Comparison of ENCODE assay signal across 32 cellular contexts in genomic region chr2:27281442-27281841, GRCh38. TPM values are rescaled to one million over a fixed set of nuclear protein-coding genes. Genes with fewer than 3 reads are reported as not detected.
DNase-seq lines count a peak whose midpoint lies in the region; ATAC-seq, FAIRE-seq and TF ChIP-seq lines count a peak whose summit lies in the region.
"Had no signal": no experiment of that assay in that cellular context is flagged by ENCODE, and none has a peak within 500 bp of the region (broad histone marks: within the 10 kb centered on the region; RNA-seq: fewer than 3 reads in every experiment).

No MANE protein-coding gene starts in this region.

- 42% methylated on average over 3 of the region's 3 CpGs for WGBS in HepG2 (ENCODE audit: low lambda C conversion rate)

- TF ChIP-seq EP300 in HepG2 (IDR thresholded peaks at IDR 0.05; ENCODE audit: low read depth in 2 of 2, low read length in 2 of 2) = no peak
- TF ChIP-seq EP300 in HepG2 (CRISPR knock-in tag; IDR thresholded peaks at IDR 0.05; ENCODE audit: borderline replicate concordance) = no peak

- no peak for DNase-seq in Right ventricle myocardium inferior (ENCODE audit: missing footprints)
- DNase-seq in left cardiac atrium = no peak
- DNase-seq in left ventricle myocardium superior = no peak
- no peak for DNase-seq in HepG2 (ENCODE audit: low spot score)
- DNase-seq in stimulated activated CD4-positive, alpha-beta T cell treated with anti-CD3 and anti-CD28 coated beads, Interleukin-4, amount 100 ng/mL, for 1 hour = no peak
- DNase-seq: activated CD8-positive, alpha-beta memory T cell treated with anti-CD3 and anti-CD28 coated beads, Interleukin-2, amount 10 ng/mL, durations not matched to agents 7 days and 5 days; activated gamma-delta T cell; activated naive CD8-positive, alpha-beta T cell treated with anti-CD3 and anti-CD28 coated beads, Interleukin-2, amount 10 ng/mL, durations not matched to agents 7 days and 5 days; activated T-cell treated with anti-CD3 and anti-CD28 coated beads, Interleukin-2, amount 50 U/mL, for 4 hours; Caco-2; colonic mucosa; DMS53; effector CD8-positive, alpha-beta T cell; left lung; MV-4-11; naive thymus-derived CD4-positive, alpha-beta T cell; NCI-H1436; NCI-H2081; NCI-H526 treated with DMSO at 0.1 percent for 48 hours; NK-92 treated with Interleukin-12 subunit alpha and Interleukin-12 subunit beta, amount 100 ng/mL, for 24 hours; nucleus accumbens; stimulated activated naive B cell treated with anti-CD40 and anti-IgM and Interleukin-4, amounts not matched to agents 10 μg/mL and 1 μg/mL and 100 μg/mL, for 72 hours; substantia nigra had no signal

- intact Hi-C loops in Right ventricle myocardium inferior (cut with DNase I) = loop anchor here (2.0 to 5.0 kb wide), 2 partner anchors 17 to 184 kb away; no protein-coding TSS in a partner anchor
- intact Hi-C loops in left cardiac atrium (cut with DNase I) = loop anchor here in 1 of 2 donors (10.0 kb wide), 1 partner anchor 187 kb away; no protein-coding TSS in a partner anchor
- intact Hi-C loops in left ventricle myocardium superior (cut with micrococcal nuclease) = loop anchor here (10.0 kb wide), 1 partner anchor 187 kb away; no protein-coding TSS in a partner anchor
- intact Hi-C loops in HepG2 (cut with micrococcal nuclease; ENCODE audit: unreplicated experiment) = loop anchor here (2.0 kb wide), 1 partner anchor 17 kb away; no protein-coding TSS in a partner anchor

- CTCF ChIA-PET in HepG2 (lab: Yijun Ruan, JAX; ENCODE audit: low intra/inter-chr PET ratio, low total read pairs) = no interaction called here

- peaks cover 36% of the 10 kb centered on the region for H3K4me1 ChIP-seq in HepG2 (ENCODE audit: insufficient read depth, low read length)
- H3K4me1 ChIP-seq: ascending aorta, colonic mucosa had no signal

- in situ Hi-C loops in HepG2 (cut with HindIII; ENCODE audit: extremely low pct_ligation_motif_present, low pct_unique_long_range_greater_than_20kb) = loop anchor here (5.0 to 10.0 kb wide), 2 partner anchors 184 to 317 kb away; no protein-coding TSS in a partner anchor

- no peak for TF ChIP-seq RAD21 in HepG2 (CRISPR knock-in tag; IDR thresholded peaks at IDR 0.05)

- no peak for TF ChIP-seq CTCF in HepG2 (CRISPR knock-in tag; IDR thresholded peaks at IDR 0.05)

- TF ChIP-seq POLR2A in HepG2 (IDR thresholded peaks at IDR 0.05; ENCODE audit: insufficient read depth in 1 of 2, low read depth in 2 of 2, low read length in 2 of 2) = no peak

- H3K27me3 ChIP-seq in HepG2 (ENCODE audit: control insufficient read depth in 1 of 2, insufficient read depth in 2 of 2, low read length in 2 of 2) = peaks cover 0 to 21% of the 10 kb centered on the region in 2 experiments; a peak in 4 of 5 replicates
- H3K27me3 ChIP-seq: ascending aorta, colonic mucosa had no signal

- H2AFZ ChIP-seq in HepG2 (ENCODE audit: low read length) = no peak overlapping the region

- POLR2A ChIA-PET in HepG2 (lab: Yijun Ruan, JAX) = interaction anchor here (1.3 to 1.6 kb wide), 3 partner anchors 16 to 187 kb away, joined by 3 read pairs; partner anchors contain the start of gene MPV17

- no peak overlapping the region for H3K4me3 ChIP-seq in HepG2 (replicated peaks in 1 of 3; ENCODE audit: insufficient read depth in 1 of 3, low read depth in 2 of 3, low read length in 3 of 3)
- H3K4me3 ChIP-seq: ascending aorta, colonic mucosa, left lung, skin epidermis had no signal

- no peaks in the 10 kb centered on the region for H3K79me2 ChIP-seq in HepG2 (ENCODE audit: insufficient read depth, low read length)

- no peaks in the 10 kb centered on the region for H3K9me3 ChIP-seq in HepG2 (ENCODE audit: low read length)
- H3K9me3 ChIP-seq: ascending aorta, Caco-2, colonic mucosa, left lung had no signal

- H4K20me1 ChIP-seq in HepG2 (ENCODE audit: insufficient read depth, low read length) = no peaks in the 10 kb centered on the region

- H3K4me2 ChIP-seq in HepG2 (ENCODE audit: low read depth, low read length) = no peak overlapping the region

- FAIRE-seq in HepG2 (lab: Jason Lieb, UNC) = no peak
- FAIRE-seq: GM12892 had no signal

- no peaks in the 10 kb centered on the region for H3K36me3 ChIP-seq in HepG2 (replicated peaks in 1 of 2; ENCODE audit: control insufficient read depth in 1 of 2, insufficient read depth in 2 of 2, low read length in 2 of 2)
- H3K36me3 ChIP-seq: ascending aorta, colonic mucosa, left lung had no signal

- BruUV-seq in HepG2 (replicated peaks; lab: Mats Ljungman, UMichigan) = no TSS peak

- no peak overlapping the region for H3K9ac ChIP-seq in HepG2 (ENCODE audit: insufficient read depth, low read depth, low read length)

- peak; percentile 29 for ATAC-seq in Right ventricle myocardium inferior
- ATAC-seq in left cardiac atrium = no peak
- ATAC-seq in left ventricle myocardium superior = peak; percentile 52
- ATAC-seq in GM18520 (IDR thresholded peaks at IDR 0.05; ENCODE audit: unreplicated experiment) = no peak
- no peak for ATAC-seq in HepG2
- ATAC-seq: activated CD8-positive, alpha-beta memory T cell treated with anti-CD3 and anti-CD28 coated beads, Interleukin-2, amount 10 ng/mL, durations not matched to agents 7 days and 5 days; activated T-cell treated with anti-CD3 and anti-CD28 coated beads, Interleukin-2, amount 50 U/mL, for 4 hours; left lung; naive thymus-derived CD4-positive, alpha-beta T cell; stimulated activated naive B cell treated with anti-CD40 and anti-IgM and Interleukin-4, amounts not matched to agents 10 μg/mL and 1 μg/mL and 100 μg/mL, for 72 hours had no signal

- H3K27ac ChIP-seq in HepG2 (ENCODE audit: extremely low read length, insufficient read depth, low read length) = no peak overlapping the region
- H3K27ac ChIP-seq: 22Rv1, ascending aorta, C4-2B, colonic mucosa, epithelial cell of prostate, left lung, skin epidermis had no signal

RNA-seq across cellular contexts. Expression of gene TRIM54, which starts 0.8 kb away (rescaled TPM):
- total RNA-seq in Right ventricle myocardium inferior (282 TPM), left cardiac atrium (100 to 1,000 TPM in 1 of 2 donors, 10 to 100 TPM in 1; 92.1 to 105 TPM), left ventricle myocardium superior (291 TPM), HepG2 (2016; rRNA removed; fragmentation: Illumina TruSeq; extraction: Trizol) (0.07 TPM in 1 of 2 replicates, not detected in the other)
- not detected in 2 replicates for total RNA-seq in HepG2 (2016; cell fraction: cytosol; rRNA removed; fragmentation: Illumina TruSeq; extraction: Trizol; ENCODE audit: low read depth)
- total RNA-seq in HepG2 (2016; cell fraction: insoluble cytoplasmic fraction; rRNA removed; fragmentation: Illumina TruSeq; extraction: Trizol) = 0.12 and 0.19 TPM in 2 replicates
- 0.07 TPM in 1 of 2 replicates, not detected in the other for total RNA-seq in HepG2 (2016; cell fraction: membrane; rRNA removed; fragmentation: Illumina TruSeq; extraction: Trizol)
- 0.65 TPM in 1 of 2 replicates, not detected in the other for total RNA-seq in HepG2 (2016; cell fraction: nucleus; rRNA removed; fragmentation: Illumina TruSeq; extraction: Trizol)
- 0.13 and 0.14 TPM in 2 replicates for polyA plus RNA-seq in HepG2 (2011; rRNA removed)
- polyA plus RNA-seq in HepG2 (2011; cell fraction: cytosol; rRNA removed) = 0.12 and 0.23 TPM in 2 replicates
- 0.37 and 0.42 TPM in 2 replicates for polyA plus RNA-seq in HepG2 (2011; cell fraction: nucleus; rRNA removed)
- polyA plus RNA-seq in HepG2 (2012) = 0.09 and 0.24 TPM in 2 replicates
- not detected in 2 replicates for polyA plus RNA-seq in HepG2 (2016; cell fraction: cytosol; fragmentation: Illumina TruSeq; extraction: Trizol; ENCODE audit: low read depth)
- polyA plus RNA-seq in HepG2 (2016; cell fraction: insoluble cytoplasmic fraction; fragmentation: Illumina TruSeq; extraction: Trizol; ENCODE audit: low read depth) = 0.20 TPM in 1 of 2 replicates, not detected in the other
- polyA plus RNA-seq in HepG2 (2016; cell fraction: membrane; fragmentation: Illumina TruSeq; extraction: Trizol; ENCODE audit: low read depth) = not detected in 2 replicates
- polyA plus RNA-seq in HepG2 (2016; cell fraction: nucleus; fragmentation: Illumina TruSeq; extraction: Trizol; ENCODE audit: insufficient read depth, low read depth) = 0.52 TPM in 1 of 2 replicates, not detected in the other
- 1.4 TPM in 1 of 2 replicates, not detected in the other for polyA minus RNA-seq in HepG2 (2011; rRNA and poly(A)+ RNA removed; ENCODE audit: low replicate concordance)
- polyA minus RNA-seq in HepG2 (2011; cell fraction: cytosol; rRNA and poly(A)+ RNA removed) = not detected in 2 replicates
- not detected in 2 replicates for polyA minus RNA-seq in HepG2 (2011; cell fraction: nucleus; rRNA and poly(A)+ RNA removed)
- total RNA-seq: ascending aorta; naive thymus-derived CD4-positive, alpha-beta T cell had no signal
- polyA plus RNA-seq: IgD-negative memory B cell; naive thymus-derived CD4-positive, alpha-beta T cell had no signal

RNA-seq across cellular contexts. Expression of gene DNAJC5G, which starts 6.2 kb away (rescaled TPM):
- 1.9 TPM for total RNA-seq in Right ventricle myocardium inferior
- total RNA-seq in left cardiac atrium = under 1 TPM; 0.41 to 0.71 TPM
- total RNA-seq in left ventricle myocardium superior = 2.1 TPM
- total RNA-seq in HepG2 (2016; rRNA removed; fragmentation: Illumina TruSeq; extraction: Trizol) = not detected in 2 replicates
- total RNA-seq in HepG2 (2016; cell fraction: cytosol; rRNA removed; fragmentation: Illumina TruSeq; extraction: Trizol; ENCODE audit: low read depth) = not detected in 2 replicates
- not detected in 2 replicates for total RNA-seq in HepG2 (2016; cell fraction: insoluble cytoplasmic fraction; rRNA removed; fragmentation: Illumina TruSeq; extraction: Trizol)
- total RNA-seq in HepG2 (2016; cell fraction: membrane; rRNA removed; fragmentation: Illumina TruSeq; extraction: Trizol) = not detected in 2 replicates
- not detected in 2 replicates for total RNA-seq in HepG2 (2016; cell fraction: nucleus; rRNA removed; fragmentation: Illumina TruSeq; extraction: Trizol)
- 0.05 and 0.07 TPM in 2 replicates for polyA plus RNA-seq in HepG2 (2011; rRNA removed)
- not detected in 2 replicates for polyA plus RNA-seq in HepG2 (2011; cell fraction: cytosol; rRNA removed)
- polyA plus RNA-seq in HepG2 (2011; cell fraction: nucleus; rRNA removed) = 0.24 and 0.43 TPM in 2 replicates
- polyA plus RNA-seq in HepG2 (2012) = 0.17 TPM in 1 of 2 replicates, not detected in the other
- not detected in 2 replicates for polyA plus RNA-seq in HepG2 (2016; cell fraction: cytosol; fragmentation: Illumina TruSeq; extraction: Trizol; ENCODE audit: low read depth)
- not detected in 2 replicates for polyA plus RNA-seq in HepG2 (2016; cell fraction: insoluble cytoplasmic fraction; fragmentation: Illumina TruSeq; extraction: Trizol; ENCODE audit: low read depth)
- polyA plus RNA-seq in HepG2 (2016; cell fraction: membrane; fragmentation: Illumina TruSeq; extraction: Trizol; ENCODE audit: low read depth) = not detected in 2 replicates
- not detected in 2 replicates for polyA plus RNA-seq in HepG2 (2016; cell fraction: nucleus; fragmentation: Illumina TruSeq; extraction: Trizol; ENCODE audit: insufficient read depth, low read depth)
- not detected in 2 replicates for polyA minus RNA-seq in HepG2 (2011; rRNA and poly(A)+ RNA removed; ENCODE audit: low replicate concordance)
- polyA minus RNA-seq in HepG2 (2011; cell fraction: cytosol; rRNA and poly(A)+ RNA removed) = not detected in 2 replicates
- polyA minus RNA-seq in HepG2 (2011; cell fraction: nucleus; rRNA and poly(A)+ RNA removed) = not detected in 2 replicates
- total RNA-seq: activated CD8-positive, alpha-beta memory T cell treated with anti-CD3 and anti-CD28 coated beads, Interleukin-2, amount 10 ng/mL, durations not matched to agents 7 days and 5 days; activated naive CD8-positive, alpha-beta T cell treated with anti-CD3 and anti-CD28 coated beads, Interleukin-2, amount 10 ng/mL, durations not matched to agents 7 days and 5 days; activated T-cell treated with anti-CD3 and anti-CD28 coated beads, Interleukin-2, amount 50 U/mL, for 4 hours; ascending aorta; colonic mucosa; left lung; naive thymus-derived CD4-positive, alpha-beta T cell; PC-3 had no signal
- polyA plus RNA-seq: IgD-negative memory B cell; naive thymus-derived CD4-positive, alpha-beta T cell had no signal

RNA-seq across cellular contexts. Expression of gene SLC30A3, which starts 18.6 kb away (rescaled TPM):
- total RNA-seq in Right ventricle myocardium inferior (10.1 TPM), left cardiac atrium (1 to 10 TPM; 4.8 to 5.7 TPM), left ventricle myocardium superior (9.4 TPM), HepG2 (2016; rRNA removed; fragmentation: Illumina TruSeq; extraction: Trizol) (0.38 TPM in 1 of 2 replicates, not detected in the other)
- 0.20 and 0.26 TPM in 2 replicates for total RNA-seq in HepG2 (2016; cell fraction: cytosol; rRNA removed; fragmentation: Illumina TruSeq; extraction: Trizol; ENCODE audit: low read depth)
- 0.15 TPM in 1 of 2 replicates, not detected in the other for total RNA-seq in HepG2 (2016; cell fraction: insoluble cytoplasmic fraction; rRNA removed; fragmentation: Illumina TruSeq; extraction: Trizol)
- total RNA-seq in HepG2 (2016; cell fraction: membrane; rRNA removed; fragmentation: Illumina TruSeq; extraction: Trizol) = 0.07 and 0.43 TPM in 2 replicates
- total RNA-seq in HepG2 (2016; cell fraction: nucleus; rRNA removed; fragmentation: Illumina TruSeq; extraction: Trizol) = 0.25 and 0.37 TPM in 2 replicates
- polyA plus RNA-seq in HepG2 (2011; rRNA removed) = 0.79 and 1.0 TPM in 2 replicates
- 0.54 and 0.83 TPM in 2 replicates for polyA plus RNA-seq in HepG2 (2011; cell fraction: cytosol; rRNA removed)
- 5.5 and 6.9 TPM in 2 replicates for polyA plus RNA-seq in HepG2 (2011; cell fraction: nucleus; rRNA removed)
- 1.1 and 1.2 TPM in 2 replicates for polyA plus RNA-seq in HepG2 (2012)
- polyA plus RNA-seq in HepG2 (2016; cell fraction: cytosol; fragmentation: Illumina TruSeq; extraction: Trizol; ENCODE audit: low read depth) = 0.17 and 0.28 TPM in 2 replicates
- 0.23 TPM in 1 of 2 replicates, not detected in the other for polyA plus RNA-seq in HepG2 (2016; cell fraction: insoluble cytoplasmic fraction; fragmentation: Illumina TruSeq; extraction: Trizol; ENCODE audit: low read depth)
- polyA plus RNA-seq in HepG2 (2016; cell fraction: membrane; fragmentation: Illumina TruSeq; extraction: Trizol; ENCODE audit: low read depth) = 0.19 and 0.29 TPM in 2 replicates
- 0.96 and 1.8 TPM in 2 replicates for polyA plus RNA-seq in HepG2 (2016; cell fraction: nucleus; fragmentation: Illumina TruSeq; extraction: Trizol; ENCODE audit: insufficient read depth, low read depth)
- 1.8 and 2.7 TPM in 2 replicates for polyA minus RNA-seq in HepG2 (2011; rRNA and poly(A)+ RNA removed; ENCODE audit: low replicate concordance)
- polyA minus RNA-seq in HepG2 (2011; cell fraction: cytosol; rRNA and poly(A)+ RNA removed) = 0.59 and 0.79 TPM in 2 replicates
- 0.50 and 1.3 TPM in 2 replicates for polyA minus RNA-seq in HepG2 (2011; cell fraction: nucleus; rRNA and poly(A)+ RNA removed)
- total RNA-seq: colonic mucosa had no signal
- polyA plus RNA-seq: IgD-negative memory B cell had no signal

RNA-seq across cellular contexts. Expression of gene UCN, which starts 26.8 kb away (rescaled TPM):
- total RNA-seq in Right ventricle myocardium inferior = 0.84 TPM
- 1 to 10 TPM; 1.2 to 1.6 TPM for total RNA-seq in left cardiac atrium
- total RNA-seq in left ventricle myocardium superior = 0.55 TPM
- 0.36 and 1.2 TPM in 2 replicates for total RNA-seq in HepG2 (2016; rRNA removed; fragmentation: Illumina TruSeq; extraction: Trizol)
- total RNA-seq in HepG2 (2016; cell fraction: cytosol; rRNA removed; fragmentation: Illumina TruSeq; extraction: Trizol; ENCODE audit: low read depth) = not detected in 2 replicates
- total RNA-seq in HepG2 (2016; cell fraction: insoluble cytoplasmic fraction; rRNA removed; fragmentation: Illumina TruSeq; extraction: Trizol) = 0.25 and 0.54 TPM in 2 replicates
- total RNA-seq in HepG2 (2016; cell fraction: membrane; rRNA removed; fragmentation: Illumina TruSeq; extraction: Trizol) = 0.24 and 0.25 TPM in 2 replicates
- total RNA-seq in HepG2 (2016; cell fraction: nucleus; rRNA removed; fragmentation: Illumina TruSeq; extraction: Trizol) = 0.53 and 1.4 TPM in 2 replicates
- polyA plus RNA-seq in HepG2 (2011; rRNA removed) = 2.3 and 2.6 TPM in 2 replicates
- polyA plus RNA-seq in HepG2 (2011; cell fraction: cytosol; rRNA removed) = 1.3 and 2.9 TPM in 2 replicates
- 22.6 and 33.5 TPM in 2 replicates for polyA plus RNA-seq in HepG2 (2011; cell fraction: nucleus; rRNA removed)
- polyA plus RNA-seq in HepG2 (2012) = 1.8 TPM in 2 replicates
- polyA plus RNA-seq in HepG2 (2016; cell fraction: cytosol; fragmentation: Illumina TruSeq; extraction: Trizol; ENCODE audit: low read depth) = 0.14 TPM in 1 of 2 replicates, not detected in the other
- polyA plus RNA-seq in HepG2 (2016; cell fraction: insoluble cytoplasmic fraction; fragmentation: Illumina TruSeq; extraction: Trizol; ENCODE audit: low read depth) = 0.46 TPM in 1 of 2 replicates, not detected in the other
- polyA plus RNA-seq in HepG2 (2016; cell fraction: membrane; fragmentation: Illumina TruSeq; extraction: Trizol; ENCODE audit: low read depth) = 0.25 TPM in 1 of 2 replicates, not detected in the other
- 2.6 and 2.7 TPM in 2 replicates for polyA plus RNA-seq in HepG2 (2016; cell fraction: nucleus; fragmentation: Illumina TruSeq; extraction: Trizol; ENCODE audit: insufficient read depth, low read depth)
- 0.54 and 2.7 TPM in 2 replicates for polyA minus RNA-seq in HepG2 (2011; rRNA and poly(A)+ RNA removed; ENCODE audit: low replicate concordance)
- not detected in 2 replicates for polyA minus RNA-seq in HepG2 (2011; cell fraction: cytosol; rRNA and poly(A)+ RNA removed)
- 1.7 and 2.1 TPM in 2 replicates for polyA minus RNA-seq in HepG2 (2011; cell fraction: nucleus; rRNA and poly(A)+ RNA removed)
- total RNA-seq: ascending aorta, Caco-2 had no signal

RNA-seq across cellular contexts. Expression of gene MPV17, which starts 41.5 kb away (rescaled TPM):
- total RNA-seq in Right ventricle myocardium inferior = 48.0 TPM
- total RNA-seq in left cardiac atrium = 10 to 100 TPM; 52.7 to 60.9 TPM
- total RNA-seq in left ventricle myocardium superior = 47.2 TPM
- 37.0 and 48.9 TPM in 2 replicates for total RNA-seq in HepG2 (2016; rRNA removed; fragmentation: Illumina TruSeq; extraction: Trizol)
- total RNA-seq in HepG2 (2016; cell fraction: cytosol; rRNA removed; fragmentation: Illumina TruSeq; extraction: Trizol; ENCODE audit: low read depth) = 20.8 and 25.9 TPM in 2 replicates
- 42.7 and 51.6 TPM in 2 replicates for total RNA-seq in HepG2 (2016; cell fraction: insoluble cytoplasmic fraction; rRNA removed; fragmentation: Illumina TruSeq; extraction: Trizol)
- total RNA-seq in HepG2 (2016; cell fraction: membrane; rRNA removed; fragmentation: Illumina TruSeq; extraction: Trizol) = 26.7 and 29.9 TPM in 2 replicates
- total RNA-seq in HepG2 (2016; cell fraction: nucleus; rRNA removed; fragmentation: Illumina TruSeq; extraction: Trizol) = 42.0 and 44.6 TPM in 2 replicates
- polyA plus RNA-seq in HepG2 (2011; rRNA removed) = 119 and 129 TPM in 2 replicates
- 118 and 122 TPM in 2 replicates for polyA plus RNA-seq in HepG2 (2011; cell fraction: cytosol; rRNA removed)
- polyA plus RNA-seq in HepG2 (2011; cell fraction: nucleus; rRNA removed) = 242 and 245 TPM in 2 replicates
- polyA plus RNA-seq in HepG2 (2012) = 63.5 and 90.0 TPM in 2 replicates
- 24.1 and 27.7 TPM in 2 replicates for polyA plus RNA-seq in HepG2 (2016; cell fraction: cytosol; fragmentation: Illumina TruSeq; extraction: Trizol; ENCODE audit: low read depth)
- polyA plus RNA-seq in HepG2 (2016; cell fraction: insoluble cytoplasmic fraction; fragmentation: Illumina TruSeq; extraction: Trizol; ENCODE audit: low read depth) = 63.3 and 64.7 TPM in 2 replicates
- polyA plus RNA-seq in HepG2 (2016; cell fraction: membrane; fragmentation: Illumina TruSeq; extraction: Trizol; ENCODE audit: low read depth) = 36.5 and 39.6 TPM in 2 replicates
- 101 and 104 TPM in 2 replicates for polyA plus RNA-seq in HepG2 (2016; cell fraction: nucleus; fragmentation: Illumina TruSeq; extraction: Trizol; ENCODE audit: insufficient read depth, low read depth)
- 155 and 173 TPM in 2 replicates for polyA minus RNA-seq in HepG2 (2011; rRNA and poly(A)+ RNA removed; ENCODE audit: low replicate concordance)
- polyA minus RNA-seq in HepG2 (2011; cell fraction: cytosol; rRNA and poly(A)+ RNA removed) = 37.4 and 40.5 TPM in 2 replicates
- 76.9 and 109 TPM in 2 replicates for polyA minus RNA-seq in HepG2 (2011; cell fraction: nucleus; rRNA and poly(A)+ RNA removed)

Comparison
In these comparisons a context has a peak if more than half of its experiments do, and no peak if none do; other contexts are left out.
1. ATAC-seq: peak in Right ventricle myocardium inferior (single experiment) and left ventricle myocardium superior (single experiment); none in left cardiac atrium (0 of 2), GM18520 (single experiment) and HepG2 (single experiment).
2. RNA of gene TRIM54, which starts 0.8 kb away (total RNA-seq): 291 TPM in left ventricle myocardium superior (single experiment), 282 TPM in Right ventricle myocardium inferior (single experiment) and 92.1 to 105 TPM in left cardiac atrium; 0.07 to 0.65 TPM in HepG2; every median in the first group is over 10 times any median in the second.